In the genomic region with DNA sequence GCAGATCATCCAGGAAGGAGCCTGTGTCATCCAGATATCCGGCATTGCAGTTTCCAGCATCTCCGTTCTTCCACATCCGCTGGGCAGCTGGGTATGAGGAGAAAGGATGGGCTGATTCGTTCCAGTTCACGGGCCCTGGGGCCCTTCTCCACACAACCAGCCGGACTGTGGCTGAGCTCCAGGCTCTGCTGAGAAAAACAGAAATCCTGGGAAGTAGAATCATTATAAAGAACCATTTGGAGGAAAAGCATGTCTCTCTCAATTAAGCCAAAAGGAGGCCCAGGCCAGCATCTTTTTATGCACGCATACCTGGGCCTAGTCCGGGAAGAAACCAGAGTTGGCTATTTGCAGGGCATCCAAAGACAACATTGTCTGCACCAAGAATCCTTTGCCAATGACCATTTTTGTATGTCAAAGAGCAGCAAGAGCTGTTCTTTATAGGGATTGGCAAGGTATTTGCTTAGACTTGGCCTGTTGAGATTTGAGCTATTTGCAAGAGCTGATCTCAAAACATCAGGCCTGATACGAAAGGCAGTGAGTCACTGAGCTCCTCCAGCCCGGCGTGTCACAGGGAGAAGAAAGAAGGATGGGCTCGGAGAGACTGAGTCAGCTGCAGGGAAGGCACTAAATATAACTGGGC, we compare ENCODE assay signal across 12 cellular contexts.
DNase-seq lines count a peak whose midpoint lies in the region; ATAC-seq and TF ChIP-seq lines count a peak whose summit lies in the region.
"Had no signal": no experiment of that assay in that cellular context is flagged by ENCODE, and none has a peak within 500 bp of the region (broad histone marks: within the 10 kb centered on the region; RNA-seq: fewer than 3 reads in every experiment).

No MANE protein-coding gene starts in this region.

- H3K9ac ChIP-seq in fibroblast of lung (ENCODE audit: insufficient read depth, low read length) = no peak overlapping the region

- H3K4me2 ChIP-seq in fibroblast of lung (ENCODE audit: extremely low read depth, insufficient read depth, low read length) = no peak overlapping the region

- no peak overlapping the region for H3K27ac Mint-ChIP-seq in activated naive CD8-positive, alpha-beta T cell treated with anti-CD3 and anti-CD28 coated beads for 36 hours
- H3K27ac Mint-ChIP-seq: activated naive CD4-positive, alpha-beta T cell treated with anti-CD3 and anti-CD28 coated beads, Interleukin-2, amount 10 ng/mL, durations not matched to agents 7 days and 5 days; T-helper 2 cell treated with Interferon-gamma antibody and Interleukin-4, amounts not matched to agents 5 μg/mL and 100 μg/mL, for 36 hours had no signal

- intact Hi-C loops in Right ventricle myocardium inferior (cut with DNase I) (loop anchor here (5.0 kb wide), 1 partner anchor 1177 kb away; a partner anchor contains a TSS), cardiac septum (cut with DNase I) (loop anchor here (2.0 kb wide), 1 partner anchor 57 kb away; no protein-coding TSS in a partner anchor)

- no peak overlapping the region for H3K27ac ChIP-seq in fibroblast of lung (ENCODE audit: insufficient read depth, low read length)

- no peaks in the 10 kb centered on the region for H3K79me2 ChIP-seq in fibroblast of lung (ENCODE audit: control insufficient read depth, insufficient read depth, low read length)

- H3K27me3 Mint-ChIP-seq in activated naive CD8-positive, alpha-beta T cell treated with anti-CD3 and anti-CD28 coated beads for 36 hours = no peaks in the 10 kb centered on the region

- no peaks in the 10 kb centered on the region for H3K4me1 ChIP-seq in fibroblast of lung (ENCODE audit: control insufficient read depth, extremely low read depth, insufficient read depth, low read length)

- H2AFZ ChIP-seq in fibroblast of lung (ENCODE audit: low read length) = no peak overlapping the region

- no peaks in the 10 kb centered on the region for H3K36me3 ChIP-seq in fibroblast of lung (ENCODE audit: control insufficient read depth, insufficient read depth, low read length)

- peak; percentile 51 for ATAC-seq in Right ventricle myocardium inferior
- no peak for ATAC-seq in HG02884 (IDR thresholded peaks at IDR 0.05; ENCODE audit: unreplicated experiment)

- in situ Hi-C loops in GM13977 (cut with MboI; ENCODE audit: low pct_unique_long_range_greater_than_20kb, low sequenced_read_pairs, unreplicated experiment) = no loop called here
- in situ Hi-C loops in GM13976 (cut with MboI; ENCODE audit: low sequenced_read_pairs, unreplicated experiment) = no loop called here

- no peaks in the 10 kb centered on the region for H3K9me3 ChIP-seq in fibroblast of lung (ENCODE audit: control insufficient read depth, insufficient read depth, low read depth, low read length)

- TF ChIP-seq CTCF in fibroblast of lung (conservative IDR thresholded peaks at IDR 0.05 in 1 of 2, IDR thresholded peaks at IDR 0.05 in 1 of 2; ENCODE audit: low read depth in 1 of 2, low read length in 2 of 2) (no peak), GM13977 (IDR thresholded peaks at IDR 0.05; ENCODE audit: extremely low read depth, insufficient read depth, missing control alignments) (no peak), GM13976 (IDR thresholded peaks at IDR 0.05; ENCODE audit: borderline replicate concordance, control extremely low read depth, extremely low read depth, insufficient read depth, missing control alignments) (no peak)

- no peaks in the 10 kb centered on the region for H3K9me3 Mint-ChIP-seq in activated naive CD8-positive, alpha-beta T cell treated with anti-CD3 and anti-CD28 coated beads for 36 hours
- H3K9me3 Mint-ChIP-seq: activated naive CD4-positive, alpha-beta T cell treated with anti-CD3 and anti-CD28 coated beads, Interleukin-2, amount 10 ng/mL, durations not matched to agents 7 days and 5 days; T-helper 2 cell treated with Interferon-gamma antibody and Interleukin-4, amounts not matched to agents 5 μg/mL and 100 μg/mL, for 36 hours had no signal

- DNase-seq in Right ventricle myocardium inferior (ENCODE audit: missing footprints) (peak; percentile 51), cardiac septum (ENCODE audit: low spot score) (no peak), fibroblast of lung (ENCODE audit: low read depth in 2 of 2) (peak; percentile 49 to 98), non-pigmented ciliary epithelial cell (ENCODE audit: low read depth) (peak; percentile 64), GM13977 (ENCODE audit: low spot score) (no peak), GM13976 (ENCODE audit: low spot score) (no peak)
- DNase-seq in activated naive CD8-positive, alpha-beta T cell treated with anti-CD3 and anti-CD28 coated beads for 36 hours = no peak
- DNase-seq: 8988T; activated naive CD4-positive, alpha-beta T cell treated with anti-CD3 and anti-CD28 coated beads, Interleukin-2, amount 10 ng/mL, durations not matched to agents 7 days and 5 days; NCI-H510A had no signal

- H3K4me1 Mint-ChIP-seq in activated naive CD8-positive, alpha-beta T cell treated with anti-CD3 and anti-CD28 coated beads for 36 hours = peaks cover 15% of the 10 kb centered on the region

- H3K27me3 ChIP-seq in fibroblast of lung (ENCODE audit: control insufficient read depth, insufficient read depth, low read length) = no peaks in the 10 kb centered on the region

- H3K4me3 Mint-ChIP-seq in activated naive CD8-positive, alpha-beta T cell treated with anti-CD3 and anti-CD28 coated beads for 36 hours = no peak overlapping the region
- H3K4me3 Mint-ChIP-seq: activated naive CD4-positive, alpha-beta T cell treated with anti-CD3 and anti-CD28 coated beads, Interleukin-2, amount 10 ng/mL, durations not matched to agents 7 days and 5 days; T-helper 2 cell treated with Interferon-gamma antibody and Interleukin-4, amounts not matched to agents 5 μg/mL and 100 μg/mL, for 36 hours had no signal

- H3K4me3 ChIP-seq in fibroblast of lung (replicated peaks in 1 of 4; ENCODE audit: control extremely low read depth in 1 of 4, insufficient read depth in 1 of 4, low read depth in 3 of 4, low read length in 4 of 4) = no peak overlapping the region

- no peaks in the 10 kb centered on the region for H4K20me1 ChIP-seq in fibroblast of lung (ENCODE audit: control insufficient read depth, extremely low read depth, insufficient read depth, low read length)

- no peaks in the 10 kb centered on the region for H3K36me3 Mint-ChIP-seq in activated naive CD8-positive, alpha-beta T cell treated with anti-CD3 and anti-CD28 coated beads for 36 hours
- H3K36me3 Mint-ChIP-seq: activated naive CD4-positive, alpha-beta T cell treated with anti-CD3 and anti-CD28 coated beads, Interleukin-2, amount 10 ng/mL, durations not matched to agents 7 days and 5 days had no signal

Comparison
In these comparisons a context has a peak if more than half of its experiments do, and no peak if none do; other contexts are left out.
1. DNase-seq: peak in Right ventricle myocardium inferior (single experiment), fibroblast of lung (2 of 2) and non-pigmented ciliary epithelial cell (single experiment); none in cardiac septum (single experiment), GM13977 (single experiment), GM13976 (single experiment) and activated naive CD8-positive, alpha-beta T cell treated with anti-CD3 and anti-CD28 coated beads for 36 hours (single experiment).